In genomic region chr19:11639602-11640471, GRCh38 we compare ENCODE assay signal across 7 cellular contexts. TPM values are rescaled to one million over a fixed set of nuclear protein-coding genes. Genes with fewer than 3 reads are reported as not detected.
A peak's percentile ranks its signal among the peaks of the same experiment; 100 is the strongest.
DNase-seq lines count a peak whose midpoint lies in the region; ATAC-seq, FAIRE-seq and TF ChIP-seq lines count a peak whose summit lies in the region.

No MANE protein-coding gene starts in this region.

- WGBS in mammary epithelial cell (ENCODE audit: low coverage, missing lambda C conversion rate) = 3% methylated on average over 34 of the region's 55 CpGs
- 1% methylated on average over 48 to 55 of the region's 55 CpGs for WGBS in small intestine, 3 donors

- peaks cover 17% of the 10 kb centered on the region for H3K79me2 ChIP-seq in mammary epithelial cell (ENCODE audit: insufficient read depth, low read length)

- BruUV-seq in mammary epithelial cell (replicated peaks; lab: Mats Ljungman, UMichigan) = TSS peak; percentile 54

- peak overlapping the region; percentile 100 for H2AFZ ChIP-seq in mammary epithelial cell (ENCODE audit: low read depth, low read length)

- no peaks in the 10 kb centered on the region for H4K20me1 ChIP-seq in mammary epithelial cell (ENCODE audit: insufficient read depth, low read length)

- H3K27me3 ChIP-seq in mammary epithelial cell (ENCODE audit: insufficient read depth, low read length) (no peaks in the 10 kb centered on the region), small intestine (ENCODE audit: control insufficient read depth in 2 of 2, insufficient read depth in 2 of 2, low read length in 2 of 2) (no peaks in the 10 kb centered on the region)

- H3K9ac ChIP-seq in mammary epithelial cell (ENCODE audit: insufficient read depth, low read length) = peak overlapping the region; percentile 69

- peak; percentile 95 for DNase-seq in NCI-H2107 (lab: John Stamatoyannopoulos, UW)
- peak; percentile 94 for DNase-seq in mammary epithelial cell
- DNase-seq in iPS-NIHi7 (ENCODE audit: extremely low spot score) = peak; percentile 97
- peak; percentile 99 for DNase-seq in small intestine

- in situ Hi-C loops in mammary epithelial cell (cut with MboI; ENCODE audit: low sequenced_read_pairs in 2 of 2) = no loop called here

- peak overlapping the region; percentile 86 for H3K27ac ChIP-seq in VCaP
- peak overlapping the region; percentile 84 for H3K27ac ChIP-seq in mammary epithelial cell (ENCODE audit: insufficient read depth, low read depth, low read length)
- H3K27ac ChIP-seq in small intestine (ENCODE audit: low read depth in 1 of 2, low read length in 1 of 2) = peak overlapping the region; percentile 71 to 79

- CTCF ChIA-PET in mammary epithelial cell (lab: Charles Lee; ENCODE audit: low non-redundant PET) = interaction anchor here (0.6 kb wide), 1 partner anchor 155 kb away, joined by 3 read pairs; no protein-coding TSS in a partner anchor

- FAIRE-seq in small intestine (lab: Jason Lieb, UNC) = no peak

- H3K4me3 ChIP-seq in mammary epithelial cell (replicated peaks in 1 of 3; ENCODE audit: insufficient read depth in 1 of 3, low read depth in 2 of 3, low read length in 3 of 3) (peak overlapping the region; percentile 91 to 95 (median 92)), small intestine (ENCODE audit: low read depth in 1 of 2, low read length in 2 of 2) (peak overlapping the region; percentile 31 to 65)

- no peak for TF ChIP-seq CTCF in VCaP (conservative IDR thresholded peaks at IDR 0.05)
- TF ChIP-seq CTCF in mammary epithelial cell (conservative IDR thresholded peaks at IDR 0.05 in 1 of 2, IDR thresholded peaks at IDR 0.05 in 1 of 2; ENCODE audit: extremely low read depth in 1 of 2, insufficient read depth in 1 of 2, low read depth in 1 of 2, low read length in 2 of 2) = no peak

- ATAC-seq in GM18511 (IDR thresholded peaks at IDR 0.05; ENCODE audit: unreplicated experiment) (peak; percentile 93), HG03064 (IDR thresholded peaks at IDR 0.05; ENCODE audit: low read depth, unreplicated experiment) (peak; percentile 97)

- intact Hi-C loops in mammary epithelial cell (cut with micrococcal nuclease) = no loop called here

- H3K9me3 ChIP-seq in mammary epithelial cell (replicated peaks; ENCODE audit: insufficient read depth, low read length) (no peaks in the 10 kb centered on the region), small intestine (ENCODE audit: control insufficient read depth, low read depth) (no peaks in the 10 kb centered on the region)

- H3K36me3 ChIP-seq in mammary epithelial cell (ENCODE audit: insufficient read depth, low read length) (no peaks in the 10 kb centered on the region), small intestine (ENCODE audit: control insufficient read depth in 2 of 2, insufficient read depth in 2 of 2, low read length in 2 of 2) (no peaks in the 10 kb centered on the region)

- dilution Hi-C loops in mammary epithelial cell (cut with HindIII; ENCODE audit: low sequenced_read_pairs) = no loop called here

- H3K4me1 ChIP-seq in mammary epithelial cell (ENCODE audit: insufficient read depth, low read length) = peaks cover 3% of the 10 kb centered on the region
- H3K4me1 ChIP-seq in small intestine (ENCODE audit: control insufficient read depth in 2 of 2, insufficient read depth in 1 of 2, low read depth in 1 of 2, low read length in 1 of 2) = no peaks in the 10 kb centered on the region

- H3K4me2 ChIP-seq in mammary epithelial cell (ENCODE audit: insufficient read depth, low read depth, low read length) = peak overlapping the region; percentile 99

RNA-seq across cellular contexts. Expression of gene ZNF627, which starts 42.6 kb away (rescaled TPM):
- 10 to 100 TPM in 1 of 2 donors, 1 to 10 TPM in 1; 7.4 to 18.5 TPM for total RNA-seq in mammary epithelial cell
- polyA plus RNA-seq in mammary epithelial cell (4.3 TPM), small intestine (1 to 10 TPM; 3.8 to 6.8 (median 5.1) TPM)
- 3.7 TPM for polyA minus RNA-seq in mammary epithelial cell

Comparison
In these comparisons a context has a peak if more than half of its experiments do, and no peak if none do; other contexts are left out.
1. Peak in every context shown above with its lines: DNase-seq, ATAC-seq, H3K4me3 ChIP-seq and H3K27ac ChIP-seq.